In genomic region chr12:85663631-85664030, GRCh38 we compare ENCODE assay signal across 31 cellular contexts.
A peak's percentile ranks its signal among the peaks of the same experiment; 100 is the strongest.
DNase-seq lines count a peak whose midpoint lies in the region; ATAC-seq, FAIRE-seq and TF ChIP-seq lines count a peak whose summit lies in the region.
"Had no signal": no experiment of that assay in that cellular context is flagged by ENCODE, and none has a peak within 500 bp of the region (broad histone marks: within the 10 kb centered on the region; RNA-seq: fewer than 3 reads in every experiment).

No MANE protein-coding gene starts in this region.

- ATAC-seq in HG03469 (IDR thresholded peaks at IDR 0.05; ENCODE audit: unreplicated experiment) = no peak
- ATAC-seq: A549; CD8-positive, alpha-beta T cell had no signal

- H3K27ac ChIP-seq in SJSA1 = no peak overlapping the region
- H3K27ac ChIP-seq: 22Rv1; A549; BLaER1; BLaER1 treated with 17β-estradiol and CSF1 and Interleukin-3, amounts not matched to agents 10 nM and 100 nM; C4-2B had no signal

- H3K4me3 ChIP-seq in SJSA1 (no peak overlapping the region), bronchial epithelial cell (ENCODE audit: low read depth, low read length) (no peak overlapping the region)
- H3K4me3 ChIP-seq: A549; BLaER1; BLaER1 treated with 17β-estradiol and CSF1 and Interleukin-3, amounts not matched to agents 10 nM and 100 nM had no signal

- peaks cover 17% of the 10 kb centered on the region for H3K9me3 ChIP-seq in SJSA1 (replicated peaks)
- H3K9me3 ChIP-seq: A549, BE2C, Caco-2 had no signal

- FAIRE-seq in bronchial epithelial cell (lab: Jason Lieb, UNC) = peak; percentile 23
- FAIRE-seq: A204.1, A549, D721Med had no signal

- H3K27me3 ChIP-seq in SJSA1 (replicated peaks) (no peaks in the 10 kb centered on the region), bronchial epithelial cell (ENCODE audit: control insufficient read depth, insufficient read depth, low read length) (no peaks in the 10 kb centered on the region)
- H3K27me3 ChIP-seq: BE2C; BLaER1; BLaER1 treated with 17β-estradiol and CSF1 and Interleukin-3, amounts not matched to agents 10 nM and 100 nM had no signal

- no peak for TF ChIP-seq CTCF in bronchial epithelial cell (IDR thresholded peaks at IDR 0.05; ENCODE audit: insufficient read depth, low read length, severe bottlenecking)

- peak; percentile 78 to 91 for DNase-seq in SJSA1 (ENCODE audit: low read depth in 1 of 2, low spot score in 2 of 2)
- DNase-seq in bronchial epithelial cell (ENCODE audit: low read depth) = no peak
- no peak for DNase-seq in T-helper 9 cell
- DNase-seq: 8988T; ACHN; AML-193; BE2C; C1 segment of cervical spinal cord; Caco-2; Calu3; CD4-positive, alpha-beta memory T cell; CD4-positive, alpha-beta T cell; CD4-positive, CD25-positive, alpha-beta regulatory T cell; CD8-positive, alpha-beta memory T cell; CD8-positive, alpha-beta T cell; COR-L47; DMS 273 treated with DMSO at 0.1 percent for 48 hours; DMS153; DMS53; DMS79; DMS79 treated with DMSO at 0.1 percent for 48 hours; DND-41; EL had no signal

- H3K4me1 ChIP-seq in SJSA1 (replicated peaks) = no peaks in the 10 kb centered on the region
- H3K4me1 ChIP-seq: A549, BE2C, BLaER1, Caco-2 had no signal

- H3K36me3 ChIP-seq in SJSA1 = peaks cover 50% of the 10 kb centered on the region
- H3K36me3 ChIP-seq in bronchial epithelial cell (ENCODE audit: control insufficient read depth, insufficient read depth, low read length) = no peaks in the 10 kb centered on the region
- H3K36me3 ChIP-seq: BE2C; BLaER1; BLaER1 treated with 17β-estradiol and CSF1 and Interleukin-3, amounts not matched to agents 10 nM and 100 nM had no signal

Comparison
In these comparisons a context has a peak if more than half of its experiments do, and no peak if none do; other contexts are left out.
1. DNase-seq: peak in SJSA1 (2 of 2); none in bronchial epithelial cell (single experiment) and T-helper 9 cell (single experiment).